ENCODE assay signal across 2 cellular contexts in the genomic region with DNA sequence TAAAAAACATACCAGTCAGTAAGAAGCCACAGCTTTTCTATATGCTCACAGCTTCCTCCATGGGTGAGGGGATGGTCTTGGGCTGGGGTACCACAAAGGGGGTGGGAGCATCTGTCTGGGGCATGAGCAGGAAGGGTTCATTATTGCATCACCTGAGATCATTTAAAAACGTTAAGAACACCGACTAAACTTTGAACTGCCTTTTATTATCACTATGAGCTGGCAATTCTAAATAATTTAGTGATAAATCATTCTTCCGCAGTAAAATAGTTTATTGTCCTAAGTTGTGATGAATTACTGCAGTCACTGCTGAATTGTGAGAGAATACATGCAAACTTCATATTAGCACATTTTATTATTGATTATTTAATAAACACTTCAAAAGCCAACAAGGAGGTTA.
TF ChIP-seq lines count a peak whose summit lies in the region.

No MANE protein-coding gene starts in this region.

TF ChIP-seq in SK-N-SH, 30 proteins besides CTCF, POLR2A, EP300 and RAD21 (continued from another document):
- TF ChIP-seq RFX5 (IDR thresholded peaks at IDR 0.05; ENCODE audit: low read length) (no peak), RXRA (IDR thresholded peaks at IDR 0.05; ENCODE audit: borderline replicate concordance, low read depth) (no peak), NRF1 (IDR thresholded peaks at IDR 0.05; ENCODE audit: low read depth, low read length) (no peak)
- TF ChIP-seq, protein P1, sequence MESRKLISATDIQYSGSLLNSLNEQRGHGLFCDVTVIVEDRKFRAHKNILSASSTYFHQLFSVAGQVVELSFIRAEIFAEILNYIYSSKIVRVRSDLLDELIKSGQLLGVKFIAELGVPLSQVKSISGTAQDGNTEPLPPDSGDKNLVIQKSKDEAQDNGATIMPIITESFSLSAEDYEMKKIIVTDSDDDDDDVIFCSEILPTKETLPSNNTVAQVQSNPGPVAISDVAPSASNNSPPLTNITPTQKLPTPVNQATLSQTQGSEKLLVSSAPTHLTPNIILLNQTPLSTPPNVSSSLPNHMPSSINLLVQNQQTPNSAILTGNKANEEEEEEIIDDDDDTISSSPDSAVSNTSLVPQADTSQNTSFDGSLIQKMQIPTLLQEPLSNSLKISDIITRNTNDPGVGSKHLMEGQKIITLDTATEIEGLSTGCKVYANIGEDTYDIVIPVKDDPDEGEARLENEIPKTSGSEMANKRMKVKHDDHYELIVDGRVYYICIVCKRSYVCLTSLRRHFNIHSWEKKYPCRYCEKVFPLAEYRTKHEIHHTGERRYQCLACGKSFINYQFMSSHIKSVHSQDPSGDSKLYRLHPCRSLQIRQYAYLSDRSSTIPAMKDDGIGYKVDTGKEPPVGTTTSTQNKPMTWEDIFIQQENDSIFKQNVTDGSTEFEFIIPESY (IDR thresholded peaks at IDR 0.05; ENCODE audit: borderline replicate concordance, low read depth), result no peak

TF ChIP-seq in SK-N-SH treated with all-trans-retinoic acid at 6 μM for 48 hours, 23 proteins besides CTCF, POLR2A, EP300 and RAD21 (continued from another document):
- TF ChIP-seq, protein P2, sequence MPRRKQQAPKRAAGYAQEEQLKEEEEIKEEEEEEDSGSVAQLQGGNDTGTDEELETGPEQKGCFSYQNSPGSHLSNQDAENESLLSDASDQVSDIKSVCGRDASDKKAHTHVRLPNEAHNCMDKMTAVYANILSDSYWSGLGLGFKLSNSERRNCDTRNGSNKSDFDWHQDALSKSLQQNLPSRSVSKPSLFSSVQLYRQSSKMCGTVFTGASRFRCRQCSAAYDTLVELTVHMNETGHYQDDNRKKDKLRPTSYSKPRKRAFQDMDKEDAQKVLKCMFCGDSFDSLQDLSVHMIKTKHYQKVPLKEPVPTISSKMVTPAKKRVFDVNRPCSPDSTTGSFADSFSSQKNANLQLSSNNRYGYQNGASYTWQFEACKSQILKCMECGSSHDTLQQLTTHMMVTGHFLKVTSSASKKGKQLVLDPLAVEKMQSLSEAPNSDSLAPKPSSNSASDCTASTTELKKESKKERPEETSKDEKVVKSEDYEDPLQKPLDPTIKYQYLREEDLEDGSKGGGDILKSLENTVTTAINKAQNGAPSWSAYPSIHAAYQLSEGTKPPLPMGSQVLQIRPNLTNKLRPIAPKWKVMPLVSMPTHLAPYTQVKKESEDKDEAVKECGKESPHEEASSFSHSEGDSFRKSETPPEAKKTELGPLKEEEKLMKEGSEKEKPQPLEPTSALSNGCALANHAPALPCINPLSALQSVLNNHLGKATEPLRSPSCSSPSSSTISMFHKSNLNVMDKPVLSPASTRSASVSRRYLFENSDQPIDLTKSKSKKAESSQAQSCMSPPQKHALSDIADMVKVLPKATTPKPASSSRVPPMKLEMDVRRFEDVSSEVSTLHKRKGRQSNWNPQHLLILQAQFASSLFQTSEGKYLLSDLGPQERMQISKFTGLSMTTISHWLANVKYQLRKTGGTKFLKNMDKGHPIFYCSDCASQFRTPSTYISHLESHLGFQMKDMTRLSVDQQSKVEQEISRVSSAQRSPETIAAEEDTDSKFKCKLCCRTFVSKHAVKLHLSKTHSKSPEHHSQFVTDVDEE (CRISPR knock-in tag; IDR thresholded peaks at IDR 0.05), result no peak
TF ChIP-seq in SK-N-SH treated with all-trans-retinoic acid at 6 μM for 48 hours: peak in this region for 0.
